Comparison of ENCODE assay signal across 14 cellular contexts in the genomic region with DNA sequence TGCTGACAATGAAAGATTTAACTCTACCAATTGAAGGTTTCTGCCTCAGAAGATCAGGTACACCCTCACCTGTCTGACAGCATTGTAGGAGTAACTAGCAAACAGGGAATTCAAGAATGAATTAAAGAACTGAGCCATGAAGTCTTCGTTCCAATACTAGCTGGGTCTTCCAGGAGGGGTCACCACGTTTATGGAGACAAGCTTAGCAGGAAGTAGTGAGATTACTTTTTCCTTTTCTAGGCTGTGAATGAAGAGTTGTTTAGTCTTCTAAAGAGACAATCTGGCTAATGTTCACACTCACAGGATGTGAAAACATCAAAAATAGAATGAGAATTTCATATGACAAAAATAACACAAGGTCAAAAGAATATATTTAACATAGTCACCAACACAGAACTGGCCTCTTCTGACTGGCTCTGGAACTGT. TPM values are rescaled to one million over a fixed set of nuclear protein-coding genes. Genes with fewer than 3 reads are reported as not detected.
DNase-seq lines count a peak whose midpoint lies in the region; ATAC-seq and TF ChIP-seq lines count a peak whose summit lies in the region.
"Had no signal": no experiment of that assay in that cellular context is flagged by ENCODE, and none has a peak within 500 bp of the region (broad histone marks: within the 10 kb centered on the region; RNA-seq: fewer than 3 reads in every experiment).

No MANE protein-coding gene starts in this region.

- TF ChIP-seq CTCF in chondrocyte (IDR thresholded peaks at IDR 0.05), result no peak

- DNase-seq in NCI-H128 (lab: John Stamatoyannopoulos, UW; ENCODE audit: unreplicated experiment) (no peak), cerebellar nuclear complex (lab: John Stamatoyannopoulos, UW) (no peak), chondrocyte (ENCODE audit: low spot score) (no peak)
- no peak for DNase-seq in stimulated activated naive CD4-positive, alpha-beta T cell (lab: John Stamatoyannopoulos, UW)
- DNase-seq: aorta, Calu3, endodermal cell, heart left ventricle, left lung, NCI-H2171 treated with DMSO at 0.1 percent for 48 hours had no signal

- H3K4me1 Mint-ChIP-seq in chondrocyte (ENCODE audit: low read depth), result no peaks in the 10 kb centered on the region
- H3K4me1 Mint-ChIP-seq: endodermal cell had no signal

- H3K27ac Mint-ChIP-seq in chondrocyte (ENCODE audit: unreplicated experiment), result no peak overlapping the region
- H3K27ac Mint-ChIP-seq: endodermal cell had no signal

- H3K27me3 Mint-ChIP-seq in chondrocyte (ENCODE audit: low read depth), result no peaks in the 10 kb centered on the region

- H3K9me3 Mint-ChIP-seq in chondrocyte (ENCODE audit: low read depth), result no peaks in the 10 kb centered on the region
- H3K9me3 Mint-ChIP-seq: endodermal cell had no signal

- H3K36me3 Mint-ChIP-seq in chondrocyte (ENCODE audit: low read depth), result peaks cover 4% of the 10 kb centered on the region

- ATAC-seq in GM19035 (IDR thresholded peaks at IDR 0.05; ENCODE audit: unreplicated experiment) (peak; percentile 50), GM21723 (IDR thresholded peaks at IDR 0.05; ENCODE audit: unreplicated experiment) (peak; percentile 59), HG03103 (IDR thresholded peaks at IDR 0.05; ENCODE audit: low read depth, unreplicated experiment) (peak; percentile 43)
- ATAC-seq: heart left ventricle, left lung had no signal

- no peak overlapping the region for H3K4me3 Mint-ChIP-seq in chondrocyte (ENCODE audit: unreplicated experiment)
- H3K4me3 Mint-ChIP-seq: endodermal cell had no signal

RNA-seq across cellular contexts. Expression of a gene that starts 54.9 kb away (rescaled TPM):
- total RNA-seq in chondrocyte, result not detected in 3 replicates
- total RNA-seq: Calu3, urinary bladder had no signal
